ENCODE assay signal across 32 cellular contexts in genomic region chr10:36251068-36251467, GRCh38.
"Had no signal": no experiment of that assay in that cellular context is flagged by ENCODE, and none has a peak within 500 bp of the region (broad histone marks: within the 10 kb centered on the region; RNA-seq: fewer than 3 reads in every experiment).

No MANE protein-coding gene starts in this region.

- H3K36me3 ChIP-seq: ascending aorta, cardiac muscle cell, WERI-Rb-1 had no signal

- DNase-seq: activated CD4-positive, alpha-beta memory T cell treated with anti-CD3 and anti-CD28 coated beads, Interleukin-2, amount 10 ng/mL, durations not matched to agents 7 days and 5 days; activated CD4-positive, alpha-beta T cell treated with anti-CD3 and anti-CD28 coated beads for 1 hour; activated CD4-positive, alpha-beta T cell treated with anti-CD3 and anti-CD28 coated beads for 36 hours; activated CD4-positive, alpha-beta T cell treated with anti-CD3 and anti-CD28 coated beads for 48 hours; activated CD4-positive, alpha-beta T cell treated with anti-CD3 and anti-CD28 coated beads, Interleukin-2, amount 10 ng/mL, durations not matched to agents 7 days and 5 days; activated CD4-positive, alpha-beta T cell treated with anti-CD3 and anti-CD28 coated beads, Interleukin-2, amount 50 U/mL, for 48 hours; activated CD4-positive, CD25-positive, alpha-beta regulatory T cell; activated CD8-positive, alpha-beta memory T cell treated with anti-CD3 and anti-CD28 coated beads for 24 hours; activated CD8-positive, alpha-beta memory T cell treated with anti-CD3 and anti-CD28 coated beads, Interleukin-2, amount 10 ng/mL, durations not matched to agents 7 days and 5 days; activated CD8-positive, alpha-beta memory T cell treated with anti-CD3 and anti-CD28 coated beads, Interleukin-2, amount 50 U/mL, for 48 hours; activated CD8-positive, alpha-beta T cell treated with anti-CD3 and anti-CD28 coated beads, Interleukin-2, amount 10 ng/mL, durations not matched to agents 7 days and 5 days; activated effector memory CD4-positive, alpha-beta T cell treated with Interleukin-2 at 50 U/mL for 16 hours; activated gamma-delta T cell; activated naive CD4-positive, alpha-beta T cell treated with anti-CD3 and anti-CD28 coated beads, Interleukin-2, amount 10 ng/mL, durations not matched to agents 7 days and 5 days; activated naive CD4-positive, alpha-beta T cell treated with Interleukin-2 at 50 U/mL for 16 hours; activated naive CD8-positive, alpha-beta T cell treated with anti-CD3 and anti-CD28 coated beads, Interleukin-2, amount 10 ng/mL, durations not matched to agents 7 days and 5 days; activated naive CD8-positive, alpha-beta T cell treated with anti-CD3 and anti-CD28 coated beads, Interleukin-2, amount 50 U/mL, for 24 hours; activated T-cell treated with anti-CD3 and anti-CD28 coated beads, Interleukin-2, amount 50 U/mL, for 24 hours; activated T-cell treated with anti-CD3 and anti-CD28 coated beads, Interleukin-2, amount 50 U/mL, for 48 hours; amygdala; anterior cingulate cortex; caudate nucleus; T-helper 1 cell; T-helper 2 cell; T-helper 9 cell; WERI-Rb-1 had no signal

- H3K4me3 ChIP-seq: ascending aorta, cardiac muscle cell had no signal

- H3K27ac ChIP-seq: ascending aorta, cardiac muscle cell, WERI-Rb-1 had no signal

- H3K9me3 ChIP-seq: ascending aorta had no signal

- FAIRE-seq: bronchial epithelial cell, TTC549 had no signal

- H3K27me3 ChIP-seq: ascending aorta, cardiac muscle cell had no signal

- ATAC-seq: activated CD4-positive, alpha-beta T cell treated with anti-CD3 and anti-CD28 coated beads for 36 hours; activated CD4-positive, CD25-positive, alpha-beta regulatory T cell treated with anti-CD3 and anti-CD28 coated beads, Interleukin-2, amount 50 U/mL, for 24 hours; activated CD8-positive, alpha-beta memory T cell treated with anti-CD3 and anti-CD28 coated beads, Interleukin-2, amount 10 ng/mL, durations not matched to agents 7 days and 5 days; activated CD8-positive, alpha-beta T cell treated with anti-CD3 and anti-CD28 coated beads, Interleukin-2, amount 10 ng/mL, durations not matched to agents 7 days and 5 days; activated naive CD8-positive, alpha-beta T cell treated with anti-CD3 and anti-CD28 coated beads, Interleukin-2, amount 50 U/mL, for 24 hours; WTC11 had no signal
